In the genomic region with DNA sequence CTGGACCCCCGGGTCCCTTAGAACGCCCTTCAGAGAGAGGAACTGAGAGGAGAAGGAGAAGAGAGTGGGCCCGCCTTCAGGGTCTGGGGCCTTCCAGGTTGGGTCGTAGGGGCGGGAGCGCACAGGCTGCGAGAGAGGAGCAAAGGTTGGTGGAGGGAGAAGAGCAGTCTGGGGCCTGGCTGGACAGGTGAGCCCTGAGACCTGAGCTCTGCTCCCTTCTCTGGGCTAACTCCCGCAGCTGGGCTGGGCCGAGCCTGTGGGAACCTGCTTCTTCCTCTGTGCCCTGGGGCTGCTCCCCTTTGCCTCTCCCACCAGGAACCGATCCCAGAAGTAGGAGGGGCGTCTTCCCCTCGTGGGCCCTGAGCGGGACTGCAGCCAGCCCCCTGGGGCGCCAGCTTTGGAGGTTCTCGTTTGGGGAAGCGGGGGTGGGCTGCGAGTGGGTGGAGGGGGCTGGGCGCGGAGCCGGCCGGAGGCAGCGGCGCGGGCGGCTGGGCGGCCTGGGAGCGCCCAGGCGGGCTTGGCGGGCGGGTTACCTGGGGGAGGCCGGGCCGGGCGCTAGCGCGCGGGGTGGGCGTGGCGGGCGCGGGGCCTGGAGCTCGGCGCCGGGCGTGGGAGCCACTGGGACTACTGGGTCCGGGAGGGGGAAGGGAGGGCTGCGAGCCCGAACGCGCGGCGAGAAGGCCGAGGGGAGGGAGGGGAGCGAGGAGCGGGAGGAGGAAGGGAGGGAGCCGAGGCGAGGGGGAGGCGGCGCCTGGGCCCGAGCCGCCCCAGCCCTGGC, we compare ENCODE assay signal across 8 cellular contexts. TPM values are rescaled to one million over a fixed set of nuclear protein-coding genes. Genes with fewer than 3 reads are reported as not detected.
DNase-seq lines count a peak whose midpoint lies in the region; ATAC-seq and TF ChIP-seq lines count a peak whose summit lies in the region.

DDR1 (plus strand) TSS at position 777 of the 778 bp plus-strand sequence. CDS start 4,211 bp downstream, outside the sequence.

- H3K27me3 Mint-ChIP-seq in natural killer cell (ENCODE audit: low read depth in 2 of 2), result peaks cover 7 to 28% of the 10 kb centered on the region in 2 donors

- H3K9me3 Mint-ChIP-seq in natural killer cell, result no peaks in the 10 kb centered on the region

- H3K79me2 ChIP-seq in HCT116 (ENCODE audit: insufficient read depth, low read length) (peaks cover 60% of the 10 kb centered on the region), PC-3 (ENCODE audit: low read length) (peaks cover 57% of the 10 kb centered on the region)

- peak; percentile 30 for ATAC-seq in HCT116
- peak; percentile 31 for ATAC-seq in PC-3
- ATAC-seq in natural killer cell, result peak; percentile 75 to 89 (median 83)
- no peak for ATAC-seq in HG02610 (IDR thresholded peaks at IDR 0.05; ENCODE audit: unreplicated experiment)

- H3K9ac ChIP-seq in BLaER1 (peak within 1 kb of the TSS; percentile 81), HCT116 (ENCODE audit: low read length) (peak within 1 kb of the TSS; percentile 92), PC-3 (ENCODE audit: low read length) (peak within 1 kb of the TSS; percentile 92)

- H3K27ac ChIP-seq in BLaER1, result peak within 1 kb of the TSS; percentile 85
- H3K27ac ChIP-seq in HCT116 (ENCODE audit: low read depth, low read length), result peak within 1 kb of the TSS; percentile 99
- H3K27ac ChIP-seq in PC-3 (ENCODE audit: low read length), result peak within 1 kb of the TSS; percentile 93
- H3K27ac ChIP-seq in thymus (ENCODE audit: low read depth), result peak within 1 kb of the TSS; percentile 85

- intact Hi-C loops in HCT116 (cut with micrococcal nuclease), result loop anchor here (2.0 kb wide), 1 partner anchor 25 kb away; the partner anchor contains the start of gene GTF2H4
- intact Hi-C loops in PC-3 (cut with micrococcal nuclease), result no loop called here
- intact Hi-C loops in natural killer cell (cut with micrococcal nuclease), result no loop called here

- CTCF ChIA-PET in HCT116 (lab: Charles Lee) (interaction anchor here (0.6 to 1.7 kb wide), 5 partner anchors 22 to 402 kb away, joined by 3 to 10 read pairs (median 5); partner anchors contain the start of gene VARS2), PC-3 (lab: Charles Lee) (interaction anchor here (0.6 to 1.3 kb wide), 4 partner anchors 64 to 187 kb away, joined by 3 to 5 read pairs (median 3); no protein-coding TSS in a partner anchor)

- no peak for DNase-seq in HCT116 (ENCODE audit: low read depth, low spot score)
- DNase-seq in PC-3, result peak; percentile 75
- DNase-seq in activated gamma-delta T cell treated with anti-CD3 and anti-CD28 coated beads, Interleukin-2, amount 50 U/mL, for 16 hours (ENCODE audit: low read depth), result peak; percentile 12
- DNase-seq in fibroblast of villous mesenchyme (ENCODE audit: low read depth), result peak; percentile 65
- no peak for DNase-seq in natural killer cell

- H4K20me1 ChIP-seq in BLaER1, result peaks cover 38% of the 10 kb centered on the region
- no peaks in the 10 kb centered on the region for H4K20me1 ChIP-seq in HCT116 (ENCODE audit: insufficient read depth)
- peaks cover 19% of the 10 kb centered on the region for H4K20me1 ChIP-seq in PC-3 (ENCODE audit: low read length)

- no peaks in the 10 kb centered on the region for H3K36me3 Mint-ChIP-seq in natural killer cell

- peaks cover 16 to 31% of the 10 kb centered on the region in 2 donors for H3K4me1 Mint-ChIP-seq in natural killer cell

- peak within 1 kb of the TSS in 1 of 2 donors; percentile 68 for H3K27ac Mint-ChIP-seq in natural killer cell

- H2AFZ ChIP-seq in HCT116 (ENCODE audit: low read depth, low read length, poor library complexity, severe bottlenecking) (no peak within 1 kb of the TSS), PC-3 (ENCODE audit: low read length) (peak within 1 kb of the TSS; percentile 33; the same call in 1 of the 2 replicates)

- no peaks in the 10 kb centered on the region for H3K27me3 ChIP-seq in BLaER1
- no peaks in the 10 kb centered on the region for H3K27me3 ChIP-seq in HCT116 (ENCODE audit: insufficient read depth, low read length)
- no peaks in the 10 kb centered on the region for H3K27me3 ChIP-seq in PC-3 (ENCODE audit: low read length)
- H3K27me3 ChIP-seq in thymus (ENCODE audit: control insufficient read depth, insufficient read depth), result no peaks in the 10 kb centered on the region

- no peaks in the 10 kb centered on the region for H3K9me2 ChIP-seq in HCT116 (ENCODE audit: insufficient read depth)
- H3K9me2 ChIP-seq in PC-3 (replicated peaks; ENCODE audit: low read length), result no peaks in the 10 kb centered on the region

- POLR2A ChIA-PET in HCT116 (lab: Charles Lee), result interaction anchor here (0.6 to 2.2 kb wide), 11 partner anchors 8 to 527 kb away, joined by 3 to 9 read pairs (median 4); partner anchors contain the start of gene VARS2
- POLR2A ChIA-PET in PC-3 (lab: Charles Lee; ENCODE audit: unreplicated experiment), result interaction anchor here (0.5 to 1.0 kb wide), 8 partner anchors 24 to 696 kb away, joined by 3 to 26 read pairs (median 5); partner anchors contain the start of gene GTF2H4

- no peak for TF ChIP-seq RAD21 in HCT116 (IDR thresholded peaks at IDR 0.05; ENCODE audit: low read depth)

- H3K4me3 ChIP-seq in BLaER1 (peak within 1 kb of the TSS; percentile 73), HCT116 (replicated peaks in 1 of 2; ENCODE audit: low read depth in 1 of 2, low read length in 2 of 2) (peak within 1 kb of the TSS; percentile 83 to 87), PC-3 (ENCODE audit: low read length) (peak within 1 kb of the TSS; percentile 70), fibroblast of villous mesenchyme (ENCODE audit: low read depth, low read length) (peak within 1 kb of the TSS; percentile 74), thymus (ENCODE audit: low read length) (peak within 1 kb of the TSS; percentile 84)

- H3K9me3 ChIP-seq in BLaER1 (no peaks in the 10 kb centered on the region), HCT116 (ENCODE audit: control insufficient read depth in 1 of 2, insufficient read depth in 1 of 2, low read depth in 1 of 2, low read length in 2 of 2) (no peaks in the 10 kb centered on the region), PC-3 (ENCODE audit: low read length) (no peaks in the 10 kb centered on the region), thymus (ENCODE audit: control insufficient read depth) (no peaks in the 10 kb centered on the region)

- H3K4me1 ChIP-seq in BLaER1 (peaks cover 92% of the 10 kb centered on the region), HCT116 (ENCODE audit: control insufficient read depth in 1 of 2, insufficient read depth in 2 of 2, low read length in 2 of 2) (peaks cover 50 to 65% of the 10 kb centered on the region in 2 experiments), PC-3 (ENCODE audit: insufficient read depth, low read length) (peaks cover 58% of the 10 kb centered on the region), thymus (ENCODE audit: control insufficient read depth, insufficient read depth, low read length) (peaks cover 27% of the 10 kb centered on the region)

- no peaks in the 10 kb centered on the region for H3F3A ChIP-seq in PC-3 (ENCODE audit: low read length, unreplicated experiment)

- H3K4me2 ChIP-seq in BLaER1 (peak within 1 kb of the TSS; percentile 96), HCT116 (ENCODE audit: low read length) (peak within 1 kb of the TSS; percentile 99), PC-3 (ENCODE audit: low read length) (peak within 1 kb of the TSS; percentile 91)

- TF ChIP-seq CTCF in HCT116 (IDR thresholded peaks at IDR 0.05 in 2 of 3, conservative IDR thresholded peaks at IDR 0.05 in 1 of 3; ENCODE audit: borderline replicate concordance in 1 of 3, insufficient read depth in 1 of 3, low read depth in 2 of 3, low read length in 2 of 3) (no peak), PC-3 (conservative IDR thresholded peaks at IDR 0.05; ENCODE audit: low read depth, low read length) (no peak), fibroblast of villous mesenchyme (IDR thresholded peaks at IDR 0.05; ENCODE audit: insufficient read depth, low read depth, low read length) (no peak), natural killer cell (IDR thresholded peaks at IDR 0.05) (no peak)

- H3K36me3 ChIP-seq in BLaER1, result peaks cover 5% of the 10 kb centered on the region
- peaks cover 1 to 4% of the 10 kb centered on the region in 2 experiments; a peak in 2 of 4 replicates for H3K36me3 ChIP-seq in HCT116 (ENCODE audit: control insufficient read depth in 1 of 2, insufficient read depth in 2 of 2, low read length in 2 of 2)
- peaks cover 4% of the 10 kb centered on the region; the same call in 1 of the 2 replicates for H3K36me3 ChIP-seq in PC-3 (ENCODE audit: low read depth, low read length)
- H3K36me3 ChIP-seq in thymus (ENCODE audit: control insufficient read depth, insufficient read depth), result peaks cover 3% of the 10 kb centered on the region

- RAD21 ChIA-PET in HCT116 (lab: Charles Lee; ENCODE audit: low non-redundant PET in 1 of 2, low total read pairs in 2 of 2, uncharacterized antibody in 2 of 2, unreplicated experiment in 2 of 2), result interaction anchor here (0.5 to 1.4 kb wide), 3 partner anchors 24 to 155 kb away, joined by 3 to 9 read pairs (median 3); partner anchors contain the start of gene GTF2H4 (in 1 of the 2)

- no TSS peak for BruUV-seq in HCT116 (replicated peaks; lab: Mats Ljungman, UMichigan)
- no TSS peak for BruUV-seq in PC-3 (replicated peaks; lab: Mats Ljungman, UMichigan)

- TF ChIP-seq POLR2A in HCT116 (IDR thresholded peaks at IDR 0.05; ENCODE audit: borderline replicate concordance, extremely low read depth, insufficient read depth, insufficient read length), result no peak

- WGBS in thymus, result 12% methylated on average over 60 of the region's 60 CpGs

- H3K4me3 Mint-ChIP-seq in natural killer cell, result peak within 1 kb of the TSS; percentile 88

TF ChIP-seq in HCT116, 20 proteins besides CTCF, POLR2A, EP300 and RAD21 (continues in another document):
- TF ChIP-seq, protein P1, sequence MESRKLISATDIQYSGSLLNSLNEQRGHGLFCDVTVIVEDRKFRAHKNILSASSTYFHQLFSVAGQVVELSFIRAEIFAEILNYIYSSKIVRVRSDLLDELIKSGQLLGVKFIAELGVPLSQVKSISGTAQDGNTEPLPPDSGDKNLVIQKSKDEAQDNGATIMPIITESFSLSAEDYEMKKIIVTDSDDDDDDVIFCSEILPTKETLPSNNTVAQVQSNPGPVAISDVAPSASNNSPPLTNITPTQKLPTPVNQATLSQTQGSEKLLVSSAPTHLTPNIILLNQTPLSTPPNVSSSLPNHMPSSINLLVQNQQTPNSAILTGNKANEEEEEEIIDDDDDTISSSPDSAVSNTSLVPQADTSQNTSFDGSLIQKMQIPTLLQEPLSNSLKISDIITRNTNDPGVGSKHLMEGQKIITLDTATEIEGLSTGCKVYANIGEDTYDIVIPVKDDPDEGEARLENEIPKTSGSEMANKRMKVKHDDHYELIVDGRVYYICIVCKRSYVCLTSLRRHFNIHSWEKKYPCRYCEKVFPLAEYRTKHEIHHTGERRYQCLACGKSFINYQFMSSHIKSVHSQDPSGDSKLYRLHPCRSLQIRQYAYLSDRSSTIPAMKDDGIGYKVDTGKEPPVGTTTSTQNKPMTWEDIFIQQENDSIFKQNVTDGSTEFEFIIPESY (IDR thresholded peaks at IDR 0.05; ENCODE audit: extremely low read depth, insufficient replicate concordance, low read length), result peak; percentile 18
- TF ChIP-seq ZFX (IDR thresholded peaks at IDR 0.05), result 0 out of 2 replicates have a peak, but pooled peaks have one; percentile 36

RNA-seq across cellular contexts. Expression of gene DDR1, which starts in this region (rescaled TPM):
- 211 TPM for total RNA-seq in HCT116 (2021; ENCODE audit: unreplicated experiment)
- 138 and 167 TPM in 2 replicates for polyA plus RNA-seq in HCT116 (2012)
- 108 and 144 TPM in 2 replicates for total RNA-seq in PC-3 (2014; rRNA removed)
- total RNA-seq in fibroblast of villous mesenchyme, result 19.3 and 32.4 TPM in 2 replicates
- total RNA-seq in natural killer cell, result 1 to 10 TPM; 2.6 to 7.4 (median 5.2) TPM
- polyA plus RNA-seq in thymus, result 65.9 TPM

Comparison
In these comparisons a context has a peak if more than half of its experiments do, and no peak if none do; other contexts are left out.
1. DNase-seq: peak in PC-3 (single experiment), activated gamma-delta T cell treated with anti-CD3 and anti-CD28 coated beads, Interleukin-2, amount 50 U/mL, for 16 hours (single experiment) and fibroblast of villous mesenchyme (single experiment); none in HCT116 (single experiment) and natural killer cell (single experiment).
2. Peak in every context shown above with its lines, with median percentiles within 50 percentile points of each other: H3K27ac ChIP-seq, H3K4me2 ChIP-seq, H3K4me3 ChIP-seq and H3K9ac ChIP-seq.